Comparison of ENCODE assay signal across 19 cellular contexts in the genomic region with DNA sequence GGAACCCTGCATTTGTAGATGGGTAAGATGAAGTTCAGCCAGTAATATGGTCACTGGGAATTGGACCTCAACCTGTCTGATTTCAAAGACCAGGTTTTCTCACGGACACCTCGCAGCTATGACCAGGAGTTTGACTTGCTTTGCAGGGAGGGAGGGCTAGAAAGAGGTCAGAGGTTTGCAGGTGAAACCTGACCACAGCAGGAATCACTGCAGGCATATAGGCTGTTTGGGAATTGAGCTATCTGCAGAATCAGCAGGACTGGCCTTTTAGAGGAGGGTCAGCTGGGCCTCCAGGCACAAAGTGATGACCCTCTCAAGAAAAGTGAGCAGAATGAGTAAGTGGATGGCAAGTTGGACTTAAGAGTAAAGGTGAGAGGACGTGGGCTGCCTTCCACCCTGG.
DNase-seq lines count a peak whose midpoint lies in the region; ATAC-seq and TF ChIP-seq lines count a peak whose summit lies in the region.
"Had no signal": no experiment of that assay in that cellular context is flagged by ENCODE, and none has a peak within 500 bp of the region (broad histone marks: within the 10 kb centered on the region; RNA-seq: fewer than 3 reads in every experiment).

No MANE protein-coding gene starts in this region.

- TF ChIP-seq CTCF in body of pancreas (IDR thresholded peaks at IDR 0.05): no peak

- H3K27me3 ChIP-seq in body of pancreas (no peaks in the 10 kb centered on the region), HAP-1 (ENCODE audit: low read depth) (no peaks in the 10 kb centered on the region)
- H3K27me3 ChIP-seq: BLaER1 treated with 17β-estradiol and CSF1 and Interleukin-3, amounts not matched to agents 10 nM and 100 nM had no signal

- no peaks in the 10 kb centered on the region for H3K4me1 ChIP-seq in body of pancreas
- no peaks in the 10 kb centered on the region for H3K4me1 ChIP-seq in HAP-1

- no peaks in the 10 kb centered on the region for H3K4me1 Mint-ChIP-seq in activated T-cell treated with anti-CD3 and anti-CD28 coated beads, Interleukin-2, amount 50 U/mL, for 4 hours (ENCODE audit: low read depth)
- no peaks in the 10 kb centered on the region for H3K4me1 Mint-ChIP-seq in activated T-cell treated with anti-CD3 and anti-CD28 coated beads, Interleukin-2, amount 50 U/mL, for 24 hours (ENCODE audit: low read depth)
- H3K4me1 Mint-ChIP-seq: B cell; CD14-positive monocyte; CD8-positive, alpha-beta memory T cell had no signal

- H3K36me3 ChIP-seq in body of pancreas (replicated peaks in 1 of 2; ENCODE audit: insufficient read depth in 1 of 2, low read depth in 2 of 2) (no peaks in the 10 kb centered on the region), HAP-1 (replicated peaks) (no peaks in the 10 kb centered on the region)
- H3K36me3 ChIP-seq: BLaER1 treated with 17β-estradiol and CSF1 and Interleukin-3, amounts not matched to agents 10 nM and 100 nM had no signal

- TF ChIP-seq POLR2A in body of pancreas (IDR thresholded peaks at IDR 0.05): no peak

- H3K4me3 Mint-ChIP-seq in activated T-cell treated with anti-CD3 and anti-CD28 coated beads, Interleukin-2, amount 50 U/mL, for 4 hours: peak overlapping the region; percentile 25
- no peak overlapping the region for H3K4me3 Mint-ChIP-seq in activated T-cell treated with anti-CD3 and anti-CD28 coated beads, Interleukin-2, amount 50 U/mL, for 24 hours
- H3K4me3 Mint-ChIP-seq: B cell; CD14-positive monocyte; CD4-positive, alpha-beta T cell; CD8-positive, alpha-beta memory T cell had no signal

- no peak overlapping the region for H3K27ac ChIP-seq in body of pancreas
- H3K27ac ChIP-seq: 22Rv1; BLaER1 treated with 17β-estradiol and CSF1 and Interleukin-3, amounts not matched to agents 10 nM and 100 nM had no signal

- 63 to 97% methylated on average over 3 of the region's 3 CpGs for WGBS in body of pancreas, 2 donors

- H3K9me3 ChIP-seq in body of pancreas (no peaks in the 10 kb centered on the region), HAP-1 (no peaks in the 10 kb centered on the region)
- H3K9me3 ChIP-seq: BLaER1 treated with 17β-estradiol and CSF1 and Interleukin-3, amounts not matched to agents 10 nM and 100 nM had no signal

- no peak for DNase-seq in activated T-cell treated with anti-CD3 and anti-CD28 coated beads, Interleukin-2, amount 50 U/mL, for 4 hours
- no peak for DNase-seq in activated T-cell treated with anti-CD3 and anti-CD28 coated beads, Interleukin-2, amount 50 U/mL, for 24 hours
- no peak for DNase-seq in body of pancreas
- DNase-seq in left lobe of liver (ENCODE audit: low spot score): no peak
- DNase-seq in NOMO-1 treated with dmso at 0.1 percent for 144 hours (lab: John Stamatoyannopoulos, UW; ENCODE audit: unreplicated experiment): no peak
- no peak for DNase-seq in HAP-1 (ENCODE audit: low spot score in 2 of 2)
- DNase-seq in amniotic stem cell (lab: John Stamatoyannopoulos, UW): no peak
- DNase-seq: CD4-positive, alpha-beta T cell; CD8-positive, alpha-beta memory T cell; DMS 273 treated with DMSO at 0.1 percent for 48 hours; DMS79; EL; GF-D8; H7 had no signal

- no peaks in the 10 kb centered on the region for H3K9me3 Mint-ChIP-seq in activated T-cell treated with anti-CD3 and anti-CD28 coated beads, Interleukin-2, amount 50 U/mL, for 4 hours
- H3K9me3 Mint-ChIP-seq in activated T-cell treated with anti-CD3 and anti-CD28 coated beads, Interleukin-2, amount 50 U/mL, for 24 hours: no peaks in the 10 kb centered on the region
- H3K9me3 Mint-ChIP-seq: CD4-positive, alpha-beta T cell; CD8-positive, alpha-beta memory T cell had no signal

- H3K4me3 ChIP-seq in body of pancreas (no peak overlapping the region), HAP-1 (no peak overlapping the region)
- H3K4me3 ChIP-seq: BLaER1 treated with 17β-estradiol and CSF1 and Interleukin-3, amounts not matched to agents 10 nM and 100 nM had no signal

- no peak overlapping the region for H3K27ac Mint-ChIP-seq in activated T-cell treated with anti-CD3 and anti-CD28 coated beads, Interleukin-2, amount 50 U/mL, for 24 hours
- H3K27ac Mint-ChIP-seq: B cell; CD14-positive monocyte; CD4-positive, alpha-beta T cell; CD8-positive, alpha-beta memory T cell had no signal

- intact Hi-C loops in body of pancreas (cut with DNase I): no loop called here

- in situ Hi-C loops in HAP-1 (cut with MboI; ENCODE audit: low sequenced_read_pairs): no loop called here

- no peaks in the 10 kb centered on the region for H3K36me3 Mint-ChIP-seq in activated T-cell treated with anti-CD3 and anti-CD28 coated beads, Interleukin-2, amount 50 U/mL, for 4 hours (ENCODE audit: insufficient read depth)
- H3K36me3 Mint-ChIP-seq in activated T-cell treated with anti-CD3 and anti-CD28 coated beads, Interleukin-2, amount 50 U/mL, for 24 hours (ENCODE audit: low read depth): no peaks in the 10 kb centered on the region
- H3K36me3 Mint-ChIP-seq: CD14-positive monocyte; CD8-positive, alpha-beta memory T cell had no signal

- peaks cover 4% of the 10 kb centered on the region for H3K27me3 Mint-ChIP-seq in activated T-cell treated with anti-CD3 and anti-CD28 coated beads, Interleukin-2, amount 50 U/mL, for 4 hours (ENCODE audit: low read depth)
- peaks cover 27% of the 10 kb centered on the region for H3K27me3 Mint-ChIP-seq in activated T-cell treated with anti-CD3 and anti-CD28 coated beads, Interleukin-2, amount 50 U/mL, for 24 hours

- ATAC-seq in activated T-cell treated with anti-CD3 and anti-CD28 coated beads, Interleukin-2, amount 50 U/mL, for 4 hours: no peak
- ATAC-seq in body of pancreas (peak; percentile 57), left lobe of liver (peak; percentile 45)
- ATAC-seq: HCT116 had no signal

Comparison
In these comparisons a context has a peak if more than half of its experiments do, and no peak if none do; other contexts are left out.
1. ATAC-seq: peak in body of pancreas (single experiment) and left lobe of liver (single experiment); none in activated T-cell treated with anti-CD3 and anti-CD28 coated beads, Interleukin-2, amount 50 U/mL, for 4 hours (0 of 2).